15 cellular contexts compared by ENCODE assay signal in the genomic region with DNA sequence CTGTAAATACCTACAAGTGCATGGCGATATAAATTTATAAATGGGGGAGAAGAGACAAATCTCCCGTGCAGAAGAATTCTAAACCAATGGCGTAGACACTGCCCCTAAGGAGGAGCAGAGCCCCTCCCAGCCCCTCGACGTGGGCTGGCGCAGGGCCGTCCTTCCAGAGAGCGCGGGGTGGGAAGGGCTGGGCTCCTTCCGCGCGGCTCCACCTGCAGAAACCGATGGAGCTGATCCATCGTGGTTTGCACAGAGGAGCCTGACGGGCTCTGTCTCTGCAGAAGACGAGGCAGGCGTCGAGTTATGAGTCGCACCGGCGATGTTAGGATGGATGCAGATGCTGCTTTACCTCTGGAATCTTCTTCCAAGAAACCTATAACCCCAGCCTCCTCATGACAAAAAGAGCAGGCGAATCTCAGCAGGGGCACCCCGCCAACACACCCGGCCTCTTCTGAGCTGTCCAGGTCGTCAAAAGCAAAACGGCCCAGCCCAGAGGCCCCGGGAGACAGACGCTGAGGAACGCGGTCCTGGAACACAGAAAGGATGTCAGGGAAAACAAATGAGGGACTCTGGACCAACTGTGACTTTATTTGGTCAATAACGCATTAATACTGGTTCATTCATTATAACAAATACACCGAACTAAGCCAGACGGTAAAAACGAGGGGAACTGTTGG.
"Had no signal": no experiment of that assay in that cellular context is flagged by ENCODE, and none has a peak within 500 bp of the region (broad histone marks: within the 10 kb centered on the region; RNA-seq: fewer than 3 reads in every experiment).

No MANE protein-coding gene starts in this region.

- ATAC-seq: activated CD8-positive, alpha-beta memory T cell treated with anti-CD3 and anti-CD28 coated beads, Interleukin-2, amount 10 ng/mL, durations not matched to agents 7 days and 5 days had no signal

- DNase-seq: activated CD4-positive, alpha-beta T cell treated with anti-CD3 and anti-CD28 coated beads, Interleukin-2, amount 50 U/mL, for 48 hours; activated CD4-positive, CD25-positive, alpha-beta regulatory T cell treated with anti-CD3 and anti-CD28 coated beads, Interleukin-2, amount 50 U/mL, for 72 hours; activated CD8-positive, alpha-beta memory T cell treated with anti-CD3 and anti-CD28 coated beads, Interleukin-2, amount 10 ng/mL, durations not matched to agents 7 days and 5 days; activated gamma-delta T cell; activated naive CD8-positive, alpha-beta T cell treated with anti-CD3 and anti-CD28 coated beads, Interleukin-2, amount 10 ng/mL, durations not matched to agents 7 days and 5 days; activated T-cell treated with anti-CD3 and anti-CD28 coated beads, Interleukin-2, amount 50 U/mL, for 24 hours; anterior cingulate cortex; glutamatergic neuron; stimulated activated CD4-positive, alpha-beta T cell treated with anti-CD3 and anti-CD28 coated beads, Interleukin-4, amount 100 ng/mL, for 1 hour; stimulated activated CD8-positive, alpha-beta memory T cell treated with anti-CD3 and anti-CD28 coated beads, Interleukin-4, amount 100 ng/mL, for 48 hours; T-helper 9 cell had no signal

- H3K27me3 ChIP-seq: breast epithelium had no signal

- H3K36me3 Mint-ChIP-seq: activated CD8-positive, alpha-beta memory T cell treated with anti-CD3 and anti-CD28 coated beads, Interleukin-2, amount 10 ng/mL, durations not matched to agents 7 days and 5 days; activated naive CD8-positive, alpha-beta T cell treated with anti-CD3 and anti-CD28 coated beads, Interleukin-2, amount 10 ng/mL, durations not matched to agents 7 days and 5 days had no signal

- H3K4me3 ChIP-seq: breast epithelium, dorsolateral prefrontal cortex had no signal

- H3K27ac ChIP-seq: breast epithelium, dorsolateral prefrontal cortex had no signal

- H3K9me3 Mint-ChIP-seq: activated T-cell treated with anti-CD3 and anti-CD28 coated beads, Interleukin-2, amount 50 U/mL, for 24 hours had no signal

- H3K4me3 Mint-ChIP-seq: activated CD8-positive, alpha-beta memory T cell treated with anti-CD3 and anti-CD28 coated beads, Interleukin-2, amount 10 ng/mL, durations not matched to agents 7 days and 5 days; activated naive CD8-positive, alpha-beta T cell treated with anti-CD3 and anti-CD28 coated beads, Interleukin-2, amount 10 ng/mL, durations not matched to agents 7 days and 5 days; activated T-cell treated with anti-CD3 and anti-CD28 coated beads, Interleukin-2, amount 50 U/mL, for 24 hours; nephron; stimulated activated naive CD8-positive, alpha-beta T cell treated with anti-CD3 and anti-CD28 coated beads, Interleukin-15, Interleukin-2, amounts not matched to agents 100 ng/mL and 50 ng/mL, for 24 hours had no signal

- H3K27me3 Mint-ChIP-seq: activated T-cell treated with anti-CD3 and anti-CD28 coated beads, Interleukin-2, amount 50 U/mL, for 24 hours; stimulated activated naive CD8-positive, alpha-beta T cell treated with anti-CD3 and anti-CD28 coated beads, Interleukin-15, Interleukin-2, amounts not matched to agents 100 ng/mL and 50 ng/mL, for 24 hours had no signal

- H3K36me3 ChIP-seq: breast epithelium had no signal

- H3K27ac Mint-ChIP-seq: activated CD8-positive, alpha-beta memory T cell treated with anti-CD3 and anti-CD28 coated beads, Interleukin-2, amount 10 ng/mL, durations not matched to agents 7 days and 5 days; activated naive CD8-positive, alpha-beta T cell treated with anti-CD3 and anti-CD28 coated beads, Interleukin-2, amount 10 ng/mL, durations not matched to agents 7 days and 5 days; activated T-cell treated with anti-CD3 and anti-CD28 coated beads, Interleukin-2, amount 50 U/mL, for 24 hours; nephron; stimulated activated naive CD8-positive, alpha-beta T cell treated with anti-CD3 and anti-CD28 coated beads, Interleukin-15, Interleukin-2, amounts not matched to agents 100 ng/mL and 50 ng/mL, for 24 hours had no signal
